8 cellular contexts compared by ENCODE assay signal in the genomic region with DNA sequence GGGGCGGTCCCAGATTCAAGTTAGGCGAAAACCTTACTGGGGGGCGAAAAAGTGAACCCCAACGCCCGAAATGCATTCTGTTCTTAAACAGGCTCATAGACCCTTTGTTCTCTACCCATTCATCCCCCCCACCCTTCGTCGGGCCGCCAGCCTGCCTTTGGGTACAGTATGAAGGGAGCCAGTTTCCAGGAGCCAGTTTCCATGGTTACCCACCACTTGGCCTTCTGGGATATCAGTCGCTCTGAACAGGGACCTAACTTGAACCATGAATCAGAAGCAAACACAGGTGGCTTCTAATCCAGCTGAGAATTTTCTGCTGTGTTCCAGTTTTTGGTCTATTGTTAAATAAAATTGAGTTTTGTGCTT. TPM values are rescaled to one million over a fixed set of nuclear protein-coding genes. Genes with fewer than 3 reads are reported as not detected.
DNase-seq lines count a peak whose midpoint lies in the region; ATAC-seq and TF ChIP-seq lines count a peak whose summit lies in the region.

No MANE protein-coding gene starts in this region.

- H3K27ac Mint-ChIP-seq in endothelial cell (ENCODE audit: unreplicated experiment), result peak overlapping the region; percentile 98
- H3K27ac Mint-ChIP-seq in mesothelial cell of epicardium, result peak overlapping the region; percentile 99

- H3K4me3 Mint-ChIP-seq in endothelial cell (ENCODE audit: unreplicated experiment), result peak overlapping the region; percentile 100
- H3K4me3 Mint-ChIP-seq in mesothelial cell of epicardium, result peak overlapping the region; percentile 100

- H3K9me3 Mint-ChIP-seq in endothelial cell (ENCODE audit: unreplicated experiment) (no peaks in the 10 kb centered on the region), mesothelial cell of epicardium (peaks cover 5% of the 10 kb centered on the region)

- DNase-seq in A172 (ENCODE audit: low spot score), result peak; percentile 84
- DNase-seq in NCI-H82 treated with DMSO at 0.1 percent for 48 hours (lab: John Stamatoyannopoulos, UW; ENCODE audit: unreplicated experiment), result peak; percentile 37
- peak; percentile 13 for DNase-seq in activated CD8-positive, alpha-beta memory T cell treated with anti-CD3 and anti-CD28 coated beads, Interleukin-2, amount 50 U/mL, for 1 hour (ENCODE audit: extremely low read depth)
- DNase-seq in endothelial cell (ENCODE audit: low spot score), result peak; percentile 57
- peak in 1 of 2 experiments; percentile 39 for DNase-seq in mesothelial cell of epicardium (ENCODE audit: low spot score in 2 of 2, unreplicated experiment in 2 of 2)
- peak; percentile 2 for DNase-seq in stimulated activated CD8-positive, alpha-beta memory T cell treated with anti-CD3 and anti-CD28 coated beads, Interleukin-15, amount 100 ng/mL, for 24 hours (ENCODE audit: low read depth)

- ATAC-seq in GM18517 (IDR thresholded peaks at IDR 0.05; ENCODE audit: unreplicated experiment) (peak; percentile 30), HG03460 (IDR thresholded peaks at IDR 0.05; ENCODE audit: unreplicated experiment) (peak; percentile 54)

- no peaks in the 10 kb centered on the region for H3K36me3 Mint-ChIP-seq in endothelial cell (ENCODE audit: low read depth, unreplicated experiment)
- peaks cover 6% of the 10 kb centered on the region for H3K36me3 Mint-ChIP-seq in mesothelial cell of epicardium

- TF ChIP-seq CTCF in endothelial cell (IDR thresholded peaks at IDR 0.05; ENCODE audit: unreplicated experiment) (no peak), mesothelial cell of epicardium (IDR thresholded peaks at IDR 0.05; ENCODE audit: unreplicated experiment) (no peak)

- H3K27me3 Mint-ChIP-seq in endothelial cell (ENCODE audit: unreplicated experiment) (peaks cover 5% of the 10 kb centered on the region), mesothelial cell of epicardium (ENCODE audit: low read depth) (no peaks in the 10 kb centered on the region)

- H3K4me1 Mint-ChIP-seq in endothelial cell (ENCODE audit: unreplicated experiment) (peaks cover 9% of the 10 kb centered on the region), mesothelial cell of epicardium (peaks cover 10% of the 10 kb centered on the region)

RNA-seq across cellular contexts. Expression of a gene that starts 0.5 kb away (rescaled TPM):
- total RNA-seq in A172 (2014; rRNA removed; shearing (Covaris generic)), result 67.1 and 70.5 TPM in 2 replicates
- total RNA-seq in endothelial cell (ENCODE audit: unreplicated experiment), result 26.3 TPM
- 50.3 to 51.7 TPM (median 51.4 TPM) in 3 replicates for total RNA-seq in mesothelial cell of epicardium

RNA-seq across cellular contexts. Expression of a gene that starts 53.8 kb away (rescaled TPM):
- total RNA-seq in A172 (2014; rRNA removed; shearing (Covaris generic)), result 362 and 373 TPM in 2 replicates
- total RNA-seq in endothelial cell (ENCODE audit: unreplicated experiment) (273 TPM), mesothelial cell of epicardium (192 to 201 TPM (median 192 TPM) in 3 replicates)
